ENCODE assay signal across 19 cellular contexts in the genomic region with DNA sequence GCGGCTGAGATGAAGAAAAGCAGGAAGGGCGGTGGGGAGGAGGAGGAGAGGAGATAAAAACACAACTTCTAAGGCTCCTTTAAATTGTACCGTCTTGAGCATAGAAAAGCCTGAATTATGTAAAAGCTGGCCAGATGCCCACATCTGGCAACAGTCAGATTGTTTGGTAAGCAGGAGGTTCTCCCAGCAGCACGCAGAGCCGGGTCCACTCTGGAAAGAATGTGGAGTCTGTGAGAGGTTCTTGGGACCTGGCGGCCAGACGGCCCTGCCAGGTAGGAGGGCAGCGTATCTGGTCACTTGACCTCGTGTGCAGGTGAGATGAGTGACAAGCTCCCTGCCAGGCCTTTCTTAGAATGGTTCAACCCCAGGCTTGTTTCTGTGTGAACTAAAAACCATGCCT.
DNase-seq lines count a peak whose midpoint lies in the region; ATAC-seq, FAIRE-seq and TF ChIP-seq lines count a peak whose summit lies in the region.
"Had no signal": no experiment of that assay in that cellular context is flagged by ENCODE, and none has a peak within 500 bp of the region (broad histone marks: within the 10 kb centered on the region; RNA-seq: fewer than 3 reads in every experiment).

No MANE protein-coding gene starts in this region.

- TF ChIP-seq POLR2A in endothelial cell of umbilical vein (IDR thresholded peaks at IDR 0.05; ENCODE audit: low read depth, low read length): no peak
- no peak for TF ChIP-seq POLR2A in stomach (IDR thresholded peaks at IDR 0.05)

- in situ Hi-C loops in GM23248 (cut with MboI): no loop called here

- no peaks in the 10 kb centered on the region for H3K4me1 Mint-ChIP-seq in naive thymus-derived CD4-positive, alpha-beta T cell
- H3K4me1 Mint-ChIP-seq: stimulated activated naive B cell treated with anti-CD40 and anti-IgM and Interleukin-4, amounts not matched to agents 10 μg/mL and 1 μg/mL and 100 μg/mL, for 72 hours had no signal

- FAIRE-seq in endothelial cell of umbilical vein (lab: Jason Lieb, UNC): no peak
- FAIRE-seq: HTR-8/SVneo, small intestine had no signal

- H3K9ac ChIP-seq in GM23248 (no peak overlapping the region), endothelial cell of umbilical vein (replicated peaks; ENCODE audit: extremely low read depth, insufficient read depth, low read length) (no peak overlapping the region), colonic mucosa (ENCODE audit: low read depth in 2 of 2, low read length in 2 of 2) (no peak overlapping the region)

- H3K4me3 ChIP-seq in GM23248 (no peak overlapping the region), endothelial cell of umbilical vein (replicated peaks in 1 of 3; ENCODE audit: insufficient read depth in 1 of 3, low read depth in 1 of 3, low read length in 3 of 3) (no peak overlapping the region), hepatocyte (no peak overlapping the region), stomach (no peak overlapping the region), colonic mucosa (no peak overlapping the region)
- no peak overlapping the region for H3K4me3 ChIP-seq in naive thymus-derived CD4-positive, alpha-beta T cell (ENCODE audit: low read length)
- H3K4me3 ChIP-seq: PC-9 had no signal

- no TSS peak for BruUV-seq in endothelial cell of umbilical vein (replicated peaks; lab: Mats Ljungman, UMichigan)

- DNase-seq in GM23248 (peak; percentile 56), endothelial cell of umbilical vein (ENCODE audit: low read depth, low spot score) (peak; percentile 16), hepatocyte (ENCODE audit: low spot score) (peak; percentile 56), stomach (peak; percentile 60), colonic mucosa (no peak)
- no peak for DNase-seq in naive thymus-derived CD4-positive, alpha-beta T cell
- no peak for DNase-seq in activated CD4-positive, alpha-beta T cell treated with anti-CD3 and anti-CD28 coated beads, Interleukin-2, amount 50 U/mL, for 1 hour
- DNase-seq in activated naive CD4-positive, alpha-beta T cell (lab: John Stamatoyannopoulos, UW): no peak
- DNase-seq: activated CD8-positive, alpha-beta memory T cell treated with anti-CD3 and anti-CD28 coated beads, Interleukin-2, amount 50 U/mL, for 48 hours; C1 segment of cervical spinal cord; GOT3; mammary epithelial cell; NCI-H1930; NCI-H524 treated with DMSO at 0.1 percent for 48 hours; PC-9; small intestine; stimulated activated naive B cell treated with anti-CD40 and anti-IgM and Interleukin-4, amounts not matched to agents 10 μg/mL and 1 μg/mL and 100 μg/mL, for 72 hours had no signal

- H3K9me2 ChIP-seq in GM23248 (ENCODE audit: insufficient read depth) (no peaks in the 10 kb centered on the region), hepatocyte (replicated peaks; ENCODE audit: insufficient read depth) (no peaks in the 10 kb centered on the region)

- no peak overlapping the region for H2AFZ ChIP-seq in GM23248
- H2AFZ ChIP-seq in endothelial cell of umbilical vein (ENCODE audit: low read depth, low read length): no peak overlapping the region
- H2AFZ ChIP-seq in hepatocyte: no peak overlapping the region
- H2AFZ ChIP-seq: PC-9 had no signal

- dilution Hi-C loops in endothelial cell of umbilical vein (cut with MboI; ENCODE audit: extremely low pct_ligation_motif_present, low sequenced_read_pairs): no loop called here

- H3K4me1 ChIP-seq in GM23248 (ENCODE audit: insufficient read depth) (peaks cover 17% of the 10 kb centered on the region), endothelial cell of umbilical vein (ENCODE audit: control insufficient read depth, extremely low read depth, insufficient read depth, low read length) (no peaks in the 10 kb centered on the region), hepatocyte (ENCODE audit: insufficient read depth) (peaks cover 40% of the 10 kb centered on the region), stomach (peaks cover 18 to 45% (median 42%) of the 10 kb centered on the region in 4 donors), colonic mucosa (no peaks in the 10 kb centered on the region)
- H3K4me1 ChIP-seq in naive thymus-derived CD4-positive, alpha-beta T cell (ENCODE audit: control insufficient read depth in 2 of 2, insufficient read depth in 2 of 2, low read length in 2 of 2): no peaks in the 10 kb centered on the region

- H3K27ac ChIP-seq in GM23248 (no peak overlapping the region), endothelial cell of umbilical vein (ENCODE audit: insufficient read depth, low read depth, low read length) (no peak overlapping the region), hepatocyte (peak overlapping the region; percentile 45), stomach (no peak overlapping the region), colonic mucosa (no peak overlapping the region)
- H3K27ac ChIP-seq in naive thymus-derived CD4-positive, alpha-beta T cell (ENCODE audit: low read depth, low read length): no peak overlapping the region
- H3K27ac ChIP-seq: PC-9 had no signal

- no peak overlapping the region for H3K27ac Mint-ChIP-seq in naive thymus-derived CD4-positive, alpha-beta T cell
- H3K27ac Mint-ChIP-seq: activated naive CD8-positive, alpha-beta T cell; stimulated activated naive B cell treated with anti-CD40 and anti-IgM and Interleukin-4, amounts not matched to agents 10 μg/mL and 1 μg/mL and 100 μg/mL, for 72 hours had no signal

- no peaks in the 10 kb centered on the region for H3K9me1 ChIP-seq in endothelial cell of umbilical vein (replicated peaks; ENCODE audit: control insufficient read depth, extremely low read depth, insufficient read depth, low read length)

- no peaks in the 10 kb centered on the region for H3K27me3 ChIP-seq in GM23248 (replicated peaks; ENCODE audit: insufficient read depth)
- peaks cover 3 to 4% of the 10 kb centered on the region in 2 experiments for H3K27me3 ChIP-seq in endothelial cell of umbilical vein (ENCODE audit: control insufficient read depth in 2 of 2, insufficient read depth in 2 of 2, low read length in 2 of 2)
- H3K27me3 ChIP-seq in hepatocyte: no peaks in the 10 kb centered on the region
- no peaks in the 10 kb centered on the region for H3K27me3 ChIP-seq in stomach
- no peaks in the 10 kb centered on the region for H3K27me3 ChIP-seq in colonic mucosa
- H3K27me3 ChIP-seq in naive thymus-derived CD4-positive, alpha-beta T cell (ENCODE audit: control insufficient read depth in 2 of 2, insufficient read depth in 2 of 2, low read length in 2 of 2): no peaks in the 10 kb centered on the region

- H3K36me3 ChIP-seq in GM23248 (ENCODE audit: low read depth) (no peaks in the 10 kb centered on the region), endothelial cell of umbilical vein (ENCODE audit: control insufficient read depth in 2 of 2, extremely low read depth in 1 of 2, insufficient read depth in 2 of 2, low read length in 2 of 2) (no peaks in the 10 kb centered on the region), hepatocyte (replicated peaks; ENCODE audit: insufficient read depth, low read depth) (no peaks in the 10 kb centered on the region), stomach (no peaks in the 10 kb centered on the region), colonic mucosa (no peaks in the 10 kb centered on the region)
- no peaks in the 10 kb centered on the region for H3K36me3 ChIP-seq in naive thymus-derived CD4-positive, alpha-beta T cell (ENCODE audit: control insufficient read depth in 2 of 3, insufficient read depth in 3 of 3, low read length in 3 of 3)

- WGBS in GM23248 (ENCODE audit: low coverage in 1 of 2, low lambda C conversion rate in 2 of 2, missing lambda C conversion rate in 2 of 2), 2 experiments: 44 to 49% methylated on average over 9 of the region's 9 CpGs
- WGBS in hepatocyte (ENCODE audit: low lambda C conversion rate, missing lambda C conversion rate): 71% methylated on average over 9 of the region's 9 CpGs
- WGBS in stomach, 5 donors: 24 to 44% (median 28%) methylated on average over 9 of the region's 9 CpGs

- H3K79me2 ChIP-seq in GM23248 (ENCODE audit: insufficient read depth) (no peaks in the 10 kb centered on the region), endothelial cell of umbilical vein (ENCODE audit: control insufficient read depth, insufficient read depth, low read length) (no peaks in the 10 kb centered on the region), hepatocyte (no peaks in the 10 kb centered on the region)

- peaks cover 21% of the 10 kb centered on the region for H3F3A ChIP-seq in GM23248 (ENCODE audit: insufficient read depth)

- H4K20me1 ChIP-seq in GM23248 (ENCODE audit: insufficient read depth): no peaks in the 10 kb centered on the region
- H4K20me1 ChIP-seq in endothelial cell of umbilical vein (replicated peaks; ENCODE audit: control insufficient read depth, extremely low read depth, insufficient read depth, low read length): no peaks in the 10 kb centered on the region
- H4K20me1 ChIP-seq in hepatocyte (ENCODE audit: insufficient read depth, poor library complexity, severe bottlenecking): no peaks in the 10 kb centered on the region

- POLR2A ChIA-PET in endothelial cell of umbilical vein (lab: Charles Lee): no interaction called here
- POLR2A ChIA-PET in naive thymus-derived CD4-positive, alpha-beta T cell (lab: Charles Lee): no interaction called here

- H3K9me3 Mint-ChIP-seq in naive thymus-derived CD4-positive, alpha-beta T cell: peaks cover 0 to under 1% (median 0%) of the 10 kb centered on the region in 11 donors
- H3K9me3 Mint-ChIP-seq: stimulated activated naive B cell treated with anti-CD40 and anti-IgM and Interleukin-4, amounts not matched to agents 10 μg/mL and 1 μg/mL and 100 μg/mL, for 72 hours had no signal

- intact Hi-C loops in endothelial cell of umbilical vein (cut with micrococcal nuclease): no loop called here
- intact Hi-C loops in stomach (cut with DNase I; ENCODE audit: low total_unique reads): no loop called here
- intact Hi-C loops in colonic mucosa (cut with DNase I): no loop called here
- intact Hi-C loops in naive thymus-derived CD4-positive, alpha-beta T cell (cut with micrococcal nuclease): no loop called here

- TF ChIP-seq EP300 in stomach (IDR thresholded peaks at IDR 0.05): no peak

- H3K4me3 Mint-ChIP-seq in naive thymus-derived CD4-positive, alpha-beta T cell: no peak overlapping the region
- H3K4me3 Mint-ChIP-seq: activated naive CD8-positive, alpha-beta T cell; stimulated activated naive B cell treated with anti-CD40 and anti-IgM and Interleukin-4, amounts not matched to agents 10 μg/mL and 1 μg/mL and 100 μg/mL, for 72 hours had no signal

- H3K27me3 Mint-ChIP-seq in naive thymus-derived CD4-positive, alpha-beta T cell: peaks cover 0 to 7% (median 2%) of the 10 kb centered on the region in 5 donors
- H3K27me3 Mint-ChIP-seq: activated naive CD8-positive, alpha-beta T cell; stimulated activated naive B cell treated with anti-CD40 and anti-IgM and Interleukin-4, amounts not matched to agents 10 μg/mL and 1 μg/mL and 100 μg/mL, for 72 hours had no signal

- TF ChIP-seq CTCF in endothelial cell of umbilical vein (IDR thresholded peaks at IDR 0.05; ENCODE audit: extremely low read depth in 1 of 2, insufficient read depth in 1 of 2, low read depth in 1 of 2, low read length in 2 of 2): no peak
- TF ChIP-seq CTCF in hepatocyte (IDR thresholded peaks at IDR 0.05; ENCODE audit: poor library complexity): no peak
- TF ChIP-seq CTCF in stomach (IDR thresholded peaks at IDR 0.05): no peak
- TF ChIP-seq CTCF in colonic mucosa (IDR thresholded peaks at IDR 0.05): no peak

- no peaks in the 10 kb centered on the region for H3K9me3 ChIP-seq in GM23248 (ENCODE audit: low read depth)
- no peaks in the 10 kb centered on the region for H3K9me3 ChIP-seq in endothelial cell of umbilical vein (replicated peaks; ENCODE audit: control insufficient read depth, insufficient read depth, low read length)
- H3K9me3 ChIP-seq in hepatocyte (ENCODE audit: low read depth): no peaks in the 10 kb centered on the region
- no peaks in the 10 kb centered on the region for H3K9me3 ChIP-seq in stomach
- H3K9me3 ChIP-seq in colonic mucosa: no peaks in the 10 kb centered on the region
- H3K9me3 ChIP-seq in naive thymus-derived CD4-positive, alpha-beta T cell (ENCODE audit: control insufficient read depth in 2 of 3, low read length in 3 of 3): no peaks in the 10 kb centered on the region

- no peak for ATAC-seq in naive thymus-derived CD4-positive, alpha-beta T cell
- ATAC-seq: stimulated activated naive B cell treated with anti-CD40 and anti-IgM and Interleukin-4, amounts not matched to agents 10 μg/mL and 1 μg/mL and 100 μg/mL, for 72 hours had no signal

- H3K36me3 Mint-ChIP-seq in naive thymus-derived CD4-positive, alpha-beta T cell: no peaks in the 10 kb centered on the region
- H3K36me3 Mint-ChIP-seq: activated naive CD8-positive, alpha-beta T cell; stimulated activated naive B cell treated with anti-CD40 and anti-IgM and Interleukin-4, amounts not matched to agents 10 μg/mL and 1 μg/mL and 100 μg/mL, for 72 hours had no signal

- CTCF ChIA-PET in endothelial cell of umbilical vein (lab: Charles Lee): no interaction called here
- CTCF ChIA-PET in naive thymus-derived CD4-positive, alpha-beta T cell (lab: Charles Lee): no interaction called here

- no peak overlapping the region for H3K4me2 ChIP-seq in GM23248 (ENCODE audit: unreplicated experiment)
- H3K4me2 ChIP-seq in endothelial cell of umbilical vein (ENCODE audit: insufficient read depth, low read length): no peak overlapping the region
- peak overlapping the region; percentile 18 for H3K4me2 ChIP-seq in hepatocyte
- H3K4me2 ChIP-seq: PC-9 had no signal

Comparison
In these comparisons a context has a peak if more than half of its experiments do, and no peak if none do; other contexts are left out.
1. DNase-seq: peak in GM23248 (single experiment), endothelial cell of umbilical vein (single experiment), hepatocyte (single experiment) and stomach (single experiment); none in colonic mucosa (single experiment), naive thymus-derived CD4-positive, alpha-beta T cell (0 of 9), activated CD4-positive, alpha-beta T cell treated with anti-CD3 and anti-CD28 coated beads, Interleukin-2, amount 50 U/mL, for 1 hour (single experiment) and activated naive CD4-positive, alpha-beta T cell (0 of 4).